ENCODE assay signal across 14 cellular contexts in the genomic region with DNA sequence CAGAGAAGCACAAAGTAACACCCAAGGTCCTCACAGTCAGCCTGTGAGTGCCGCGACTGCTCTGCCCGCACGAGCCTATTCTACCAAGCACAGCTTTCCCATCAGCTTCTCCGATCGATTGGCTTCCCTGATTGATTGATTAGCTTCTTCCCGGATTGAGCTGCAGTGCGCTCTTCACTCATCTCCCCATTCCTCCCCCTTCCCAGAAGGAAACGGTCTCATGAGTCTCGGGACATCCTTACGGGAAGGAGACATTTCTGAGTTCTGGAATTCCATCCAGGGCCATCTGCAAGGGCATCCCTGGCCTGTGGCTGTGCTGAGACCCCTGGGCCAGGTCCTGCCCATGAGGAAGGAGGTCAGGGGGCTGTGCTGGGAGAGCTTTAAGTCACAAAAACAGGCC. TPM values are rescaled to one million over a fixed set of nuclear protein-coding genes. Genes with fewer than 3 reads are reported as not detected.
DNase-seq lines count a peak whose midpoint lies in the region; ATAC-seq and TF ChIP-seq lines count a peak whose summit lies in the region.
"Had no signal": no experiment of that assay in that cellular context is flagged by ENCODE, and none has a peak within 500 bp of the region (broad histone marks: within the 10 kb centered on the region; RNA-seq: fewer than 3 reads in every experiment).

No MANE protein-coding gene starts in this region.

- ATAC-seq in activated naive CD8-positive, alpha-beta T cell treated with anti-CD3 and anti-CD28 coated beads, Interleukin-2, amount 50 U/mL, for 24 hours: no peak
- no peak for ATAC-seq in activated CD8-positive, alpha-beta T cell treated with anti-CD3 and anti-CD28 coated beads for 36 hours
- ATAC-seq in memory B cell (ENCODE audit: low read depth) (no peak), upper lobe of left lung (ENCODE audit: low FRiP score in 2 of 2) (no peak)

- intact Hi-C loops in activated CD8-positive, alpha-beta T cell treated with anti-CD3 and anti-CD28 coated beads for 36 hours (cut with micrococcal nuclease): no loop called here

- H3K9me3 ChIP-seq in upper lobe of left lung: no peaks in the 10 kb centered on the region
- H3K9me3 ChIP-seq: SJCRH30 had no signal

- TF ChIP-seq POLR2A in upper lobe of left lung (IDR thresholded peaks at IDR 0.05): no peak

- peaks cover 85 to 96% (median 93%) of the 10 kb centered on the region in 4 donors for H3K4me1 ChIP-seq in upper lobe of left lung

- H3K4me3 ChIP-seq in upper lobe of left lung: no peak overlapping the region
- H3K4me3 ChIP-seq: SJCRH30 had no signal

- POLR2A ChIA-PET in activated CD8-positive, alpha-beta T cell treated with anti-CD3 and anti-CD28 coated beads for 36 hours (lab: Charles Lee): interaction anchor here (1.5 kb wide), 1 partner anchor 13 kb away, joined by 5 read pairs; no protein-coding TSS in a partner anchor

- no peak for DNase-seq in activated naive CD8-positive, alpha-beta T cell treated with anti-CD3 and anti-CD28 coated beads, Interleukin-2, amount 50 U/mL, for 24 hours
- DNase-seq in activated CD8-positive, alpha-beta T cell treated with anti-CD3 and anti-CD28 coated beads for 36 hours: no peak
- DNase-seq in memory B cell (ENCODE audit: low spot score in 2 of 2) (no peak), upper lobe of left lung (peak in 1 of 2 donors; percentile 9), DMS79 treated with DMSO at 0.1 percent for 48 hours (lab: John Stamatoyannopoulos, UW) (no peak), hippocampal formation (lab: John Stamatoyannopoulos, UW) (no peak), NOMO-1 treated with DMSO at 0.1 percent for 48 hours (lab: John Stamatoyannopoulos, UW; ENCODE audit: unreplicated experiment) (no peak)
- DNase-seq: cerebellar nuclear complex; kidney glomerular epithelial cell; NCI-H2171; SJCRH30; stimulated activated CD4-positive, alpha-beta T cell treated with anti-CD3 and anti-CD28 coated beads, Interleukin-1b, Interleukin-23, amount 100 ng/mL, for 48 hours had no signal

- 80 to 82% methylated on average over 11 of the region's 11 CpGs for WGBS in upper lobe of left lung, 2 donors

- H3K36me3 Mint-ChIP-seq in activated naive CD8-positive, alpha-beta T cell: no peaks in the 10 kb centered on the region
- peaks cover 3% of the 10 kb centered on the region for H3K36me3 Mint-ChIP-seq in activated naive CD8-positive, alpha-beta T cell treated with anti-CD3 and anti-CD28 coated beads, Interleukin-2, amount 50 U/mL, for 24 hours (ENCODE audit: low read depth)
- no peaks in the 10 kb centered on the region for H3K36me3 Mint-ChIP-seq in activated CD8-positive, alpha-beta T cell treated with anti-CD3 and anti-CD28 coated beads for 36 hours (ENCODE audit: low read depth)
- H3K36me3 Mint-ChIP-seq in memory B cell: peaks cover 1% of the 10 kb centered on the region

- TF ChIP-seq EP300 in upper lobe of left lung (IDR thresholded peaks at IDR 0.05): peak in 1 of 4 donors; percentile 17

- no peak overlapping the region for H3K4me3 Mint-ChIP-seq in activated naive CD8-positive, alpha-beta T cell
- H3K4me3 Mint-ChIP-seq in activated naive CD8-positive, alpha-beta T cell treated with anti-CD3 and anti-CD28 coated beads, Interleukin-2, amount 50 U/mL, for 24 hours: no peak overlapping the region
- no peak overlapping the region for H3K4me3 Mint-ChIP-seq in activated CD8-positive, alpha-beta T cell treated with anti-CD3 and anti-CD28 coated beads for 36 hours
- peak overlapping the region; percentile 54 for H3K4me3 Mint-ChIP-seq in memory B cell

- peak overlapping the region; percentile 3 to 84 (median 75) for H3K27ac ChIP-seq in upper lobe of left lung
- H3K27ac ChIP-seq: epithelial cell of prostate, SJCRH30 had no signal

- no peak for TF ChIP-seq CTCF in activated CD8-positive, alpha-beta T cell treated with anti-CD3 and anti-CD28 coated beads for 36 hours (IDR thresholded peaks at IDR 0.05)
- no peak for TF ChIP-seq CTCF in upper lobe of left lung (IDR thresholded peaks at IDR 0.05)

- H3K36me3 ChIP-seq in upper lobe of left lung: peaks cover 0 to 23% (median 0%) of the 10 kb centered on the region in 4 donors
- H3K36me3 ChIP-seq: SJCRH30 had no signal

- H3K27me3 Mint-ChIP-seq in activated naive CD8-positive, alpha-beta T cell: no peaks in the 10 kb centered on the region
- no peaks in the 10 kb centered on the region for H3K27me3 Mint-ChIP-seq in activated naive CD8-positive, alpha-beta T cell treated with anti-CD3 and anti-CD28 coated beads, Interleukin-2, amount 50 U/mL, for 24 hours
- no peaks in the 10 kb centered on the region for H3K27me3 Mint-ChIP-seq in activated CD8-positive, alpha-beta T cell treated with anti-CD3 and anti-CD28 coated beads for 36 hours
- H3K27me3 Mint-ChIP-seq in memory B cell: no peaks in the 10 kb centered on the region

- no peaks in the 10 kb centered on the region for H3K9me3 Mint-ChIP-seq in activated naive CD8-positive, alpha-beta T cell (ENCODE audit: low read depth)
- H3K9me3 Mint-ChIP-seq in activated naive CD8-positive, alpha-beta T cell treated with anti-CD3 and anti-CD28 coated beads, Interleukin-2, amount 50 U/mL, for 24 hours: no peaks in the 10 kb centered on the region
- no peaks in the 10 kb centered on the region for H3K9me3 Mint-ChIP-seq in activated CD8-positive, alpha-beta T cell treated with anti-CD3 and anti-CD28 coated beads for 36 hours
- H3K9me3 Mint-ChIP-seq in memory B cell: no peaks in the 10 kb centered on the region

- CTCF ChIA-PET in activated CD8-positive, alpha-beta T cell treated with anti-CD3 and anti-CD28 coated beads for 36 hours (lab: Charles Lee): interaction anchor here (1.0 to 1.6 kb wide), 3 partner anchors 12 to 29 kb away, joined by 4 read pairs; no protein-coding TSS in a partner anchor

- no peaks in the 10 kb centered on the region for H3K27me3 ChIP-seq in upper lobe of left lung
- H3K27me3 ChIP-seq: SJCRH30 had no signal

- H3K27ac Mint-ChIP-seq in activated naive CD8-positive, alpha-beta T cell: peak overlapping the region; percentile 41
- H3K27ac Mint-ChIP-seq in activated naive CD8-positive, alpha-beta T cell treated with anti-CD3 and anti-CD28 coated beads, Interleukin-2, amount 50 U/mL, for 24 hours: no peak overlapping the region
- peak overlapping the region; percentile 1 for H3K27ac Mint-ChIP-seq in activated CD8-positive, alpha-beta T cell treated with anti-CD3 and anti-CD28 coated beads for 36 hours
- peak overlapping the region; percentile 79 for H3K27ac Mint-ChIP-seq in memory B cell

- H3K4me1 Mint-ChIP-seq in activated naive CD8-positive, alpha-beta T cell (ENCODE audit: low read depth): peaks cover 24% of the 10 kb centered on the region
- H3K4me1 Mint-ChIP-seq in activated naive CD8-positive, alpha-beta T cell treated with anti-CD3 and anti-CD28 coated beads, Interleukin-2, amount 50 U/mL, for 24 hours: peaks cover 36% of the 10 kb centered on the region
- peaks cover 34% of the 10 kb centered on the region for H3K4me1 Mint-ChIP-seq in activated CD8-positive, alpha-beta T cell treated with anti-CD3 and anti-CD28 coated beads for 36 hours (ENCODE audit: low read depth)
- peaks cover 28% of the 10 kb centered on the region for H3K4me1 Mint-ChIP-seq in memory B cell

RNA-seq across cellular contexts. Expression of a gene that starts 18.0 kb away (rescaled TPM):
- 10 to 100 TPM; 87.7 to 91.8 TPM for total RNA-seq in activated CD8-positive, alpha-beta T cell treated with anti-CD3 and anti-CD28 coated beads for 36 hours
- total RNA-seq in upper lobe of left lung: 100 to 1,000 TPM; 107 to 535 (median 239) TPM

RNA-seq across cellular contexts. Expression of a gene that starts 36.6 kb away (rescaled TPM):
- total RNA-seq in activated CD8-positive, alpha-beta T cell treated with anti-CD3 and anti-CD28 coated beads for 36 hours: 100 to 1,000 TPM; 180 to 182 TPM
- 1 to 10 TPM in 5 of 6 donors, not detected in 1; 2.3 to 4.7 (median 3.5) TPM for total RNA-seq in upper lobe of left lung

RNA-seq across cellular contexts. Expression of a gene that starts 44.8 kb away (rescaled TPM):
- 100 to 1,000 TPM; 236 to 240 TPM for total RNA-seq in activated CD8-positive, alpha-beta T cell treated with anti-CD3 and anti-CD28 coated beads for 36 hours
- 100 to 1,000 TPM in 4 of 6 donors, 10 to 100 TPM in 2; 76.5 to 147 (median 124) TPM for total RNA-seq in upper lobe of left lung

Comparison
In these comparisons a context has a peak if more than half of its experiments do, and no peak if none do; other contexts are left out.
1. RNA of a gene that starts 36.6 kb away (total RNA-seq): 180 to 182 TPM in activated CD8-positive, alpha-beta T cell treated with anti-CD3 and anti-CD28 coated beads for 36 hours; 2.3 to 4.7 TPM in upper lobe of left lung; every median in the first group is over 10 times any median in the second.